In the genomic region with DNA sequence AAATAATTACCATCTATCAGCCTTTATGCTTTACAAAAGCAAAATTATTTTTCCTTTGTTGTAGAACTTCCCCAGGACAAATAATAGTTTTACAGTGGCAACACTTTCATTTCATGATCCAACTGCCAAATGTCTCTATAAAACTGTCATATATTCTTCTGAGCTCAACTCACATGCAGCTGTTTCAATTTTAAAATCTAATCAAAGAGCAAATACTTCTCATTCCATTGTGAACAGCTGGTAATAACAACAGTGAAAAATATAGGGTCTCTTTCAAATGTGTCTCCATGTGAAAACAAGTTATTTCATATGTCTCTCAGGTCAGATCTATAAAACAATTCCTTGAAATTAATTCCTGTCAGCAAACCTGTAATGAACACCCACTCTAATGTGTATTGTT, we compare ENCODE assay signal across 22 cellular contexts.
A peak's percentile ranks its signal among the peaks of the same experiment; 100 is the strongest.
DNase-seq lines count a peak whose midpoint lies in the region; ATAC-seq, FAIRE-seq and TF ChIP-seq lines count a peak whose summit lies in the region.
"Had no signal": no experiment of that assay in that cellular context is flagged by ENCODE, and none has a peak within 500 bp of the region (broad histone marks: within the 10 kb centered on the region; RNA-seq: fewer than 3 reads in every experiment).

No MANE protein-coding gene starts in this region.

- H3K36me3 Mint-ChIP-seq in osteocyte (ENCODE audit: unreplicated experiment) = no peaks in the 10 kb centered on the region
- H3K36me3 Mint-ChIP-seq: CD8-positive, alpha-beta T cell had no signal

- peaks cover 5% of the 10 kb centered on the region for H3K9me3 Mint-ChIP-seq in osteocyte (ENCODE audit: unreplicated experiment)
- H3K9me3 Mint-ChIP-seq: CD8-positive, alpha-beta T cell had no signal

- H3K27ac Mint-ChIP-seq in osteocyte (ENCODE audit: unreplicated experiment) = peak overlapping the region; percentile 14
- H3K27ac Mint-ChIP-seq: CD8-positive, alpha-beta T cell had no signal

- H3K4me1 Mint-ChIP-seq in osteocyte (ENCODE audit: unreplicated experiment) = peaks cover 17% of the 10 kb centered on the region

- TF ChIP-seq CTCF in fibroblast of the aortic adventitia (IDR thresholded peaks at IDR 0.05; ENCODE audit: insufficient read depth, low read length) = no peak
- no peak for TF ChIP-seq CTCF in osteocyte (IDR thresholded peaks at IDR 0.05)

- H3K27me3 Mint-ChIP-seq in osteocyte (ENCODE audit: unreplicated experiment) = no peaks in the 10 kb centered on the region

- H3K4me3 ChIP-seq in fibroblast of the aortic adventitia (ENCODE audit: low read depth, low read length) = no peak overlapping the region

- H3K4me3 Mint-ChIP-seq in osteocyte (ENCODE audit: unreplicated experiment) = no peak overlapping the region
- H3K4me3 Mint-ChIP-seq: CD8-positive, alpha-beta T cell had no signal

- peak; percentile 24 for DNase-seq in EH (ENCODE audit: low read depth)
- DNase-seq in NCI-H69 (lab: John Stamatoyannopoulos, UW) = peak; percentile 76
- DNase-seq in fibroblast of the aortic adventitia (ENCODE audit: low read depth) = peak; percentile 23
- DNase-seq in osteocyte (ENCODE audit: extremely low spot score, unreplicated experiment) = no peak
- DNase-seq in RCC 7860 (ENCODE audit: low spot score) = no peak
- no peak for DNase-seq in stimulated activated CD4-positive, alpha-beta T cell treated with anti-CD3 and anti-CD28 coated beads, Interleukin-12 subunit alpha, Interleukin-12 subunit beta, amount 100 ng/mL, for 4 hours
- DNase-seq: 8988T; AML-193; C1 segment of cervical spinal cord; CD8-positive, alpha-beta T cell; DND-41; GOT3; NCI-H1092; NCI-H1436 treated with DMSO at 0.1 percent for 48 hours; NCI-H226; NCI-H510A treated with DMSO at 0.1 percent for 48 hours; NCI-H774; NK-92 treated with Interleukin-12 subunit alpha and Interleukin-12 subunit beta, amount 100 ng/mL, for 24 hours had no signal

- no peak for FAIRE-seq in RCC 7860 (lab: Jason Lieb, UNC)
- FAIRE-seq: G401.6, GM12892 had no signal

- no peak for ATAC-seq in HG03342 (IDR thresholded peaks at IDR 0.05; ENCODE audit: unreplicated experiment)
- ATAC-seq: CD8-positive, alpha-beta T cell; HCT116 had no signal

Comparison
In these comparisons a context has a peak if more than half of its experiments do, and no peak if none do; other contexts are left out.
1. DNase-seq: peak in EH (single experiment), NCI-H69 (single experiment) and fibroblast of the aortic adventitia (single experiment); none in osteocyte (single experiment), RCC 7860 (single experiment) and stimulated activated CD4-positive, alpha-beta T cell treated with anti-CD3 and anti-CD28 coated beads, Interleukin-12 subunit alpha, Interleukin-12 subunit beta, amount 100 ng/mL, for 4 hours (single experiment).